In genomic region chr10:32958085-32958991, GRCh38 we compare ENCODE assay signal across 1 cellular context.
TF ChIP-seq lines count a peak whose summit lies in the region.

TSS of gene ITGB1 (minus strand) at chr10:32958230. CDS start at chr10:32935558, 22,672 bp downstream.

TF ChIP-seq in HepG2, 621 proteins besides CTCF, POLR2A, EP300 and RAD21 (continued from another document and continues in another):
- TF ChIP-seq IRF9 (CRISPR knock-in tag; IDR thresholded peaks at IDR 0.05; ENCODE audit: borderline replicate concordance) (peak; percentile 55; the same call in 1 of the 2 replicates), ZNF710 (CRISPR knock-in tag; IDR thresholded peaks at IDR 0.05; ENCODE audit: borderline replicate concordance) (peak; percentile 76; the same call in 1 of the 2 replicates), HNRNPUL1 (IDR thresholded peaks at IDR 0.05; ENCODE audit: low read depth, low read length) (no peak), ZNF12 (CRISPR knock-in tag; IDR thresholded peaks at IDR 0.05) (no peak; the same call in none of the 2 replicates), PATZ1 (CRISPR knock-in tag; IDR thresholded peaks at IDR 0.05) (peak; percentile 79), SMAD3 (CRISPR knock-in tag; IDR thresholded peaks at IDR 0.05) (no peak; the same call in 1 of the 2 replicates), ZNF337 (CRISPR knock-in tag; IDR thresholded peaks at IDR 0.05; ENCODE audit: borderline replicate concordance, low read depth) (no peak), ZBTB42 (CRISPR knock-in tag; IDR thresholded peaks at IDR 0.05) (no peak), NKX3-1 (CRISPR knock-in tag; IDR thresholded peaks at IDR 0.05) (0 out of 2 replicates have a peak, but pooled peaks have one; percentile 54), FOXO1 (CRISPR knock-in tag; IDR thresholded peaks at IDR 0.05) (peak; percentile 24; the same call in 1 of the 2 replicates), ATF6 (CRISPR knock-in tag; conservative IDR thresholded peaks at IDR 0.05) (no peak), ZBTB43 (CRISPR knock-in tag; conservative IDR thresholded peaks at IDR 0.05) (peak; percentile 39; the same call in 1 of the 2 replicates), NR0B2 (CRISPR knock-in tag; IDR thresholded peaks at IDR 0.05) (peak; percentile 58; the same call in 1 of the 2 replicates), ZSCAN25 (CRISPR knock-in tag; IDR thresholded peaks at IDR 0.05) (peak; percentile 57; the same call in 1 of the 2 replicates), RBM39 (IDR thresholded peaks at IDR 0.05; ENCODE audit: low read depth, low read length, poor library complexity, severe bottlenecking) (peak; percentile 70), ZNF547 (CRISPR knock-in tag; IDR thresholded peaks at IDR 0.05) (peak; percentile 67), ARNT (IDR thresholded peaks at IDR 0.05) (no peak), CCAR2 (optimal IDR thresholded peaks at IDR 0.05; ENCODE audit: low read depth, low read length) (no peak), ZMYM4 (CRISPR knock-in tag; IDR thresholded peaks at IDR 0.05) (peak; percentile 69), ZNF790 (CRISPR knock-in tag; IDR thresholded peaks at IDR 0.05; ENCODE audit: borderline replicate concordance) (no peak), ONECUT2 (CRISPR knock-in tag; IDR thresholded peaks at IDR 0.05) (no peak; the same call in 1 of the 2 replicates), MAF1 (CRISPR knock-in tag; IDR thresholded peaks at IDR 0.05; ENCODE audit: borderline replicate concordance) (peak; percentile 88), ZMYM3 (CRISPR knock-in tag; IDR thresholded peaks at IDR 0.05) (peak; percentile 66; the same call in 1 of the 2 replicates), KLF15 (CRISPR knock-in tag; IDR thresholded peaks at IDR 0.05; ENCODE audit: borderline replicate concordance) (0 out of 2 replicates have a peak, but pooled peaks have one; percentile 29), KLF12 (CRISPR knock-in tag; IDR thresholded peaks at IDR 0.05; ENCODE audit: borderline replicate concordance) (0 out of 2 replicates have a peak, but pooled peaks have one; percentile 57), ZNF564 (CRISPR knock-in tag; IDR thresholded peaks at IDR 0.05) (peak; percentile 88; the same call in 1 of the 2 replicates), ISX (CRISPR knock-in tag; conservative IDR thresholded peaks at IDR 0.05) (no peak), HNF4G (IDR thresholded peaks at IDR 0.05; ENCODE audit: borderline replicate concordance, low read depth, low read length) (peak; percentile 36; the same call in 1 of the 2 replicates), HNF4G (CRISPR knock-in tag; IDR thresholded peaks at IDR 0.05; ENCODE audit: borderline replicate concordance, low read depth) (peak; percentile 68; the same call in 1 of the 2 replicates), ZBTB7A (CRISPR knock-in tag; IDR thresholded peaks at IDR 0.05) (peak; percentile 76; the same call in 1 of the 2 replicates), HIVEP1 (CRISPR knock-in tag; IDR thresholded peaks at IDR 0.05) (peak; percentile 84; the same call in 1 of the 2 replicates), HOXA7 (CRISPR knock-in tag; IDR thresholded peaks at IDR 0.05) (no peak), SMAD9 (CRISPR knock-in tag; IDR thresholded peaks at IDR 0.05) (no peak), ZNF607 (CRISPR knock-in tag; IDR thresholded peaks at IDR 0.05; ENCODE audit: borderline replicate concordance) (peak; percentile 92), HNRNPK (IDR thresholded peaks at IDR 0.05; ENCODE audit: low read depth, low read length, poor library complexity, severe bottlenecking) (peak; percentile 82), ZNF224 (CRISPR knock-in tag; IDR thresholded peaks at IDR 0.05) (no peak), KMT2A (CRISPR knock-in tag; IDR thresholded peaks at IDR 0.05) (peak; percentile 93), ERF (CRISPR knock-in tag; IDR thresholded peaks at IDR 0.05) (peak; percentile 94), SKIL (CRISPR knock-in tag; IDR thresholded peaks at IDR 0.05; ENCODE audit: borderline replicate concordance) (peak; percentile 88), HCFC1 (IDR thresholded peaks at IDR 0.05; ENCODE audit: low read depth, low read length) (no peak), SNAPC5 (CRISPR knock-in tag; IDR thresholded peaks at IDR 0.05; ENCODE audit: borderline replicate concordance) (no peak), PBX2 (CRISPR knock-in tag; IDR thresholded peaks at IDR 0.05) (no peak), GPN1 (CRISPR knock-in tag; IDR thresholded peaks at IDR 0.05; ENCODE audit: borderline replicate concordance) (no peak), CEBPB (IDR thresholded peaks at IDR 0.05; ENCODE audit: borderline replicate concordance, low read depth, low read length) (no peak), ZNF550 (CRISPR knock-in tag; IDR thresholded peaks at IDR 0.05; ENCODE audit: borderline replicate concordance) (0 out of 2 replicates have a peak, but pooled peaks have one; percentile 37), ZNF597 (CRISPR knock-in tag; IDR thresholded peaks at IDR 0.05) (no peak), FOXP4 (CRISPR knock-in tag; IDR thresholded peaks at IDR 0.05) (peak; percentile 59), DPF2 (CRISPR knock-in tag; IDR thresholded peaks at IDR 0.05; ENCODE audit: borderline replicate concordance, low read depth) (no peak), CBFB (CRISPR knock-in tag; IDR thresholded peaks at IDR 0.05) (peak; percentile 60; the same call in 1 of the 2 replicates)
